ENCODE assay signal across 8 cellular contexts in the genomic region with DNA sequence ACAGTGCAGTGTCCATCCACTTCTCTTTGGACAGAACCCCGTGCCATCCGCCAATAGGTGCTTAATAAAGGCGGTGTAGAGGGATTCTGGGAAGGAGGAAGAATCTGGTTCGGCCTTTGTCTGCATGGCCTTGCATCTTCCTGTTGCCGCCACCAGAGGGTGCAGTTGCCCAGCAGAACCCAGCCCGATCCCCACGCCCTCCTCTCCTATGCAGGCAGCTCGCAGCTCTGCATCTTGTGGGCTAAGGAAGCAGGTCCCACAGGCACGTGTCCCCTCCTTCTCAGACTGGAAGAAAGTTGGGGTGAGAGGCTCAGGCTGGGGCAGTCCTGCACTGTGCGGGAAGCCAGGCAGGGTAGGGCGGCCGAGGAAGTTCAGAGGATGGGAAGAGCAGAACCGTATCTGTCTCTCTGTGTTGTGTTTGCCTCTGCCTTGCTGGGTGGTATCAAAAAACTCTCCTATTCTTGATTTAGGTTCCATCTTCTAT. TPM values are rescaled to one million over a fixed set of nuclear protein-coding genes. Genes with fewer than 3 reads are reported as not detected.
DNase-seq lines count a peak whose midpoint lies in the region; ATAC-seq, FAIRE-seq and TF ChIP-seq lines count a peak whose summit lies in the region.

No MANE protein-coding gene starts in this region.

- no peak overlapping the region for H3K4me3 Mint-ChIP-seq in activated T-helper 2 cell treated with anti-CD3 and anti-CD28 coated beads, Interferon-gamma antibody, Interleukin-2, Interleukin-4, amounts not matched to agents 10 μg/mL and 5 μg/mL and 100 μg/mL, durations not matched to agents 14 hours and 24 hours and 36 hours (ENCODE audit: low read depth)

- peaks cover 2% of the 10 kb centered on the region for H3K4me1 Mint-ChIP-seq in activated T-helper 2 cell treated with anti-CD3 and anti-CD28 coated beads, Interferon-gamma antibody, Interleukin-2, Interleukin-4, amounts not matched to agents 10 μg/mL and 5 μg/mL and 100 μg/mL, durations not matched to agents 14 hours and 24 hours and 36 hours (ENCODE audit: low read depth)

- no peaks in the 10 kb centered on the region for H3K4me1 ChIP-seq in ovary (ENCODE audit: insufficient read depth)
- H3K4me1 ChIP-seq in tibial nerve, result peaks cover 0 to 87% (median 29%) of the 10 kb centered on the region in 4 donors

- no peak for FAIRE-seq in frontal cortex (lab: Jason Lieb, UNC)

- H3K9me3 ChIP-seq in ovary (no peaks in the 10 kb centered on the region), tibial nerve (no peaks in the 10 kb centered on the region)

- peak; percentile 78 for ATAC-seq in GM19397 (IDR thresholded peaks at IDR 0.05; ENCODE audit: unreplicated experiment)

- intact Hi-C loops in activated T-helper 2 cell treated with anti-CD3 and anti-CD28 coated beads, Interferon-gamma antibody, Interleukin-2, Interleukin-4, amounts not matched to agents 10 μg/mL and 5 μg/mL and 100 μg/mL, durations not matched to agents 14 hours and 24 hours and 36 hours (cut with micrococcal nuclease), result loop anchor here (1.0 kb wide), 2 partner anchors 145 to 234 kb away; no protein-coding TSS in a partner anchor
- intact Hi-C loops in ovary (cut with DNase I), result loop anchor here (2.0 to 10.0 kb wide), 8 partner anchors 93 to 235 kb away; no protein-coding TSS in a partner anchor

- peak; percentile 26 for TF ChIP-seq POLR2A in ovary (IDR thresholded peaks at IDR 0.05)
- no peak for TF ChIP-seq POLR2A in tibial nerve (IDR thresholded peaks at IDR 0.05)

- H3K27me3 ChIP-seq in ovary (no peaks in the 10 kb centered on the region), tibial nerve (no peaks in the 10 kb centered on the region)

- no peaks in the 10 kb centered on the region for H3K9me3 Mint-ChIP-seq in activated T-helper 2 cell treated with anti-CD3 and anti-CD28 coated beads, Interferon-gamma antibody, Interleukin-2, Interleukin-4, amounts not matched to agents 10 μg/mL and 5 μg/mL and 100 μg/mL, durations not matched to agents 14 hours and 24 hours and 36 hours

- H3K27ac Mint-ChIP-seq in activated T-helper 2 cell treated with anti-CD3 and anti-CD28 coated beads, Interferon-gamma antibody, Interleukin-2, Interleukin-4, amounts not matched to agents 10 μg/mL and 5 μg/mL and 100 μg/mL, durations not matched to agents 14 hours and 24 hours and 36 hours, result no peak overlapping the region

- H3K4me3 ChIP-seq in ovary (no peak overlapping the region), tibial nerve (no peak overlapping the region)

- H3K36me3 ChIP-seq in ovary, result no peaks in the 10 kb centered on the region
- no peaks in the 10 kb centered on the region for H3K36me3 ChIP-seq in tibial nerve

- WGBS in ovary, 3 donors, result 9 to 17% (median 14%) methylated on average over 13 of the region's 13 CpGs
- 8 to 9% methylated on average over 12 to 13 of the region's 13 CpGs for WGBS in tibial nerve, 2 donors

- TF ChIP-seq EP300 in ovary (IDR thresholded peaks at IDR 0.05) (no peak), tibial nerve (IDR thresholded peaks at IDR 0.05) (peak in 1 of 2 donors; percentile 49)

- DNase-seq in C1 segment of cervical spinal cord (lab: John Stamatoyannopoulos, UW) (peak in 13 of 14 donors; percentile 36 to 80 (median 66)), LoVo (ENCODE audit: low spot score) (peak; percentile 78), SHP77 (lab: John Stamatoyannopoulos, UW) (peak; percentile 60 to 74), frontal cortex (ENCODE audit: low spot score in 2 of 2) (peak; percentile 47 to 81), ovary (peak; percentile 71 to 86 (median 80)), tibial nerve (ENCODE audit: low spot score in 2 of 2) (peak; percentile 55 to 72)
- DNase-seq in activated T-helper 2 cell treated with anti-CD3 and anti-CD28 coated beads, Interferon-gamma antibody, Interleukin-2, Interleukin-4, amounts not matched to agents 10 μg/mL and 5 μg/mL and 100 μg/mL, durations not matched to agents 14 hours and 24 hours and 36 hours (ENCODE audit: low spot score), result peak; percentile 45

- no peaks in the 10 kb centered on the region for H3K27me3 Mint-ChIP-seq in activated T-helper 2 cell treated with anti-CD3 and anti-CD28 coated beads, Interferon-gamma antibody, Interleukin-2, Interleukin-4, amounts not matched to agents 10 μg/mL and 5 μg/mL and 100 μg/mL, durations not matched to agents 14 hours and 24 hours and 36 hours (ENCODE audit: low read depth)

- H3K27ac ChIP-seq in ovary (no peak overlapping the region), tibial nerve (peak overlapping the region in 2 of 4 donors; percentile 30 to 70)

- TF ChIP-seq CTCF in ovary (IDR thresholded peaks at IDR 0.05), result peak; percentile 81 to 97 (median 95)
- peak; percentile 92 to 98 (median 96) for TF ChIP-seq CTCF in tibial nerve (IDR thresholded peaks at IDR 0.05)

- H3K36me3 Mint-ChIP-seq in activated T-helper 2 cell treated with anti-CD3 and anti-CD28 coated beads, Interferon-gamma antibody, Interleukin-2, Interleukin-4, amounts not matched to agents 10 μg/mL and 5 μg/mL and 100 μg/mL, durations not matched to agents 14 hours and 24 hours and 36 hours (ENCODE audit: low read depth), result no peaks in the 10 kb centered on the region

RNA-seq across cellular contexts. Expression of a gene that starts 20.8 kb away (rescaled TPM):
- total RNA-seq in activated T-helper 2 cell treated with anti-CD3 and anti-CD28 coated beads, Interferon-gamma antibody, Interleukin-2, Interleukin-4, amounts not matched to agents 10 μg/mL and 5 μg/mL and 100 μg/mL, durations not matched to agents 14 hours and 24 hours and 36 hours, result 1.3 and 1.6 TPM in 2 replicates
- total RNA-seq in frontal cortex (33.8 TPM), ovary (10 to 100 TPM in 4 of 7 donors, 1 to 10 TPM in 3; 6.2 to 19.6 (median 11.3) TPM), tibial nerve (10 to 100 TPM; 22.9 to 49.2 (median 34.2) TPM)
- polyA plus RNA-seq in ovary, result 10 to 100 TPM in 1 of 2 donors, 1 to 10 TPM in 1; 3.4 to 17.3 TPM

RNA-seq across cellular contexts. Expression of a gene that starts 52.8 kb away (rescaled TPM):
- 61.4 and 62.9 TPM in 2 replicates for total RNA-seq in activated T-helper 2 cell treated with anti-CD3 and anti-CD28 coated beads, Interferon-gamma antibody, Interleukin-2, Interleukin-4, amounts not matched to agents 10 μg/mL and 5 μg/mL and 100 μg/mL, durations not matched to agents 14 hours and 24 hours and 36 hours
- total RNA-seq in frontal cortex (12.2 TPM), ovary (100 to 1,000 TPM; 205 to 767 (median 274) TPM), tibial nerve (1,000 to 10,000 TPM in 3 of 4 donors, 100 to 1,000 TPM in 1; 548 to 1,751 (median 1,444) TPM)
- polyA plus RNA-seq in ovary, result 100 to 1,000 TPM; 270 to 783 TPM
